In genomic region chr17:7677388-7678067, GRCh38 we compare ENCODE assay signal across 27 cellular contexts. TPM values are rescaled to one million over a fixed set of nuclear protein-coding genes. Genes with fewer than 3 reads are reported as not detected.
DNase-seq lines count a peak whose midpoint lies in the region; ATAC-seq and TF ChIP-seq lines count a peak whose summit lies in the region.
"Had no signal": no experiment of that assay in that cellular context is flagged by ENCODE, and none has a peak within 500 bp of the region (broad histone marks: within the 10 kb centered on the region; RNA-seq: fewer than 3 reads in every experiment).

No MANE protein-coding gene starts in this region.

- no peaks in the 10 kb centered on the region for H3K27me3 ChIP-seq in neural progenitor cell
- H3K27me3 ChIP-seq: BE2C had no signal

- peaks cover 9% of the 10 kb centered on the region for H3K4me1 Mint-ChIP-seq in neural progenitor cell

- H3K9me3 Mint-ChIP-seq in activated naive CD4-positive, alpha-beta T cell treated with anti-CD3 and anti-CD28 coated beads, Interleukin-2, amount 50 U/mL, for 72 hours = peaks cover 0 to 13% of the 10 kb centered on the region in 2 donors
- H3K9me3 Mint-ChIP-seq in neural progenitor cell = peaks cover 8% of the 10 kb centered on the region

- H3K4me3 ChIP-seq in neural progenitor cell = peak overlapping the region; percentile 12
- H3K4me3 ChIP-seq: smooth muscle cell had no signal

- CTCF ChIA-PET in RWPE1 (lab: Yijun Ruan, JAX) = interaction anchor here (1.2 kb wide), 1 partner anchor 45 kb away, joined by 3 read pairs; no protein-coding TSS in a partner anchor

- ATAC-seq in activated naive CD4-positive, alpha-beta T cell treated with anti-CD3 and anti-CD28 coated beads, Interleukin-2, amount 50 U/mL, for 72 hours = no peak
- ATAC-seq in GM18502 (IDR thresholded peaks at IDR 0.05; ENCODE audit: poor library complexity, unreplicated experiment) = no peak
- no peak for ATAC-seq in GM19324 (IDR thresholded peaks at IDR 0.05; ENCODE audit: low FRiP score, unreplicated experiment)
- ATAC-seq: activated CD4-positive, CD25-positive, alpha-beta regulatory T cell treated with anti-CD3 and anti-CD28 coated beads, Interleukin-2, amount 50 U/mL, for 24 hours; activated CD8-positive, alpha-beta T cell treated with anti-CD3 and anti-CD28 coated beads for 36 hours; HCT116; stimulated activated effector memory CD8-positive, alpha-beta T cell treated with anti-CD3 and anti-CD28 coated beads, Interleukin-12 subunit alpha, Interleukin-12 subunit beta, amount 100 ng/mL, for 72 hours had no signal

- peak overlapping the region; percentile 54 for H3K4me2 ChIP-seq in neural progenitor cell
- H3K4me2 ChIP-seq: smooth muscle cell had no signal

- peaks cover 4% of the 10 kb centered on the region for H3K9me3 ChIP-seq in neural progenitor cell (ENCODE audit: low read depth)
- H3K9me3 ChIP-seq: BE2C, Caco-2 had no signal

- no peak overlapping the region for H3K9ac ChIP-seq in neural progenitor cell

- peaks cover 16% of the 10 kb centered on the region for H3K4me1 ChIP-seq in neural progenitor cell
- H3K4me1 ChIP-seq: BE2C, Caco-2 had no signal

- H2AFZ ChIP-seq in neural progenitor cell (replicated peaks) = no peak overlapping the region

- H3K36me3 ChIP-seq in neural progenitor cell = peaks cover 11% of the 10 kb centered on the region

- peaks cover 4% of the 10 kb centered on the region for H3F3A ChIP-seq in neural progenitor cell (ENCODE audit: low read depth)

- peaks cover 19% of the 10 kb centered on the region for H4K20me1 ChIP-seq in neural progenitor cell (ENCODE audit: low read depth)

- peaks cover 12 to 33% of the 10 kb centered on the region in 2 donors for H3K36me3 Mint-ChIP-seq in activated naive CD4-positive, alpha-beta T cell treated with anti-CD3 and anti-CD28 coated beads, Interleukin-2, amount 50 U/mL, for 72 hours
- peaks cover 37% of the 10 kb centered on the region for H3K36me3 Mint-ChIP-seq in neural progenitor cell

- H3K27ac Mint-ChIP-seq in activated naive CD4-positive, alpha-beta T cell treated with anti-CD3 and anti-CD28 coated beads, Interleukin-2, amount 50 U/mL, for 72 hours = peak overlapping the region; percentile 5 to 15
- H3K27ac Mint-ChIP-seq in neural progenitor cell = no peak overlapping the region
- H3K27ac Mint-ChIP-seq: activated CD8-positive, alpha-beta T cell treated with anti-CD3 and anti-CD28 coated beads for 36 hours had no signal

- no peak for TF ChIP-seq CTCF in RWPE1 (conservative IDR thresholded peaks at IDR 0.05; ENCODE audit: low read depth)
- no peak for TF ChIP-seq CTCF in neural progenitor cell (IDR thresholded peaks at IDR 0.05)

- H3K79me2 ChIP-seq in neural progenitor cell (ENCODE audit: low read depth) = peaks cover 58% of the 10 kb centered on the region

- no peak overlapping the region for H3K4me3 Mint-ChIP-seq in neural progenitor cell
- H3K4me3 Mint-ChIP-seq: activated CD8-positive, alpha-beta T cell treated with anti-CD3 and anti-CD28 coated beads for 36 hours; immature natural killer cell; naive B cell; stimulated activated effector memory CD8-positive, alpha-beta T cell treated with anti-CD3 and anti-CD28 coated beads, Interleukin-12 subunit alpha, Interleukin-12 subunit beta, amount 100 ng/mL, for 72 hours had no signal

- no peak for DNase-seq in activated naive CD4-positive, alpha-beta T cell treated with anti-CD3 and anti-CD28 coated beads, Interleukin-2, amount 50 U/mL, for 72 hours (ENCODE audit: low spot score in 2 of 2)
- DNase-seq in activated naive CD4-positive, alpha-beta T cell (lab: John Stamatoyannopoulos, UW) = no peak
- no peak for DNase-seq in RWPE1 (ENCODE audit: low spot score)
- DNase-seq in epidermal melanocyte (ENCODE audit: insufficient read length, low spot score) = peak; percentile 12
- peak; percentile 25 for DNase-seq in neural progenitor cell (ENCODE audit: low spot score)
- no peak for DNase-seq in stimulated activated CD4-positive, alpha-beta T cell treated with anti-CD3 and anti-CD28 coated beads, Interleukin-15, amount 100 ng/mL, for 24 hours
- DNase-seq: activated CD8-positive, alpha-beta T cell treated with anti-CD3 and anti-CD28 coated beads for 36 hours; activated naive CD4-positive, alpha-beta T cell treated with Interleukin-2 at 50 U/mL for 16 hours; activated T-cell treated with anti-CD3 and anti-CD28 coated beads, Interleukin-2, amount 50 U/mL, for 1 hour; anterior cingulate cortex; BE2C; Caco-2; caudate nucleus; DND-41; immature natural killer cell; naive B cell; NCI-H1417 treated with DMSO at 0.1 percent for 48 hours; NCI-H446; retina; SHP77; stimulated activated CD4-positive, alpha-beta T cell treated with anti-CD3 and anti-CD28 coated beads, Interleukin-2, amount 100 ng/mL, for 48 hours had no signal

- H3K27me3 Mint-ChIP-seq in neural progenitor cell (ENCODE audit: insufficient read depth, low read depth) = peaks cover 5% of the 10 kb centered on the region
- H3K27me3 Mint-ChIP-seq: activated CD8-positive, alpha-beta T cell treated with anti-CD3 and anti-CD28 coated beads for 36 hours; naive B cell had no signal

- POLR2A ChIA-PET in RWPE1 (lab: Yijun Ruan, JAX; ENCODE audit: low non-redundant PET) = interaction anchor here (1.1 kb wide), 1 partner anchor 10 kb away, joined by 3 read pairs; the partner anchor contains the start of gene TP53

- H3K27ac ChIP-seq in RWPE1 (0 out of 2 replicates have a peak overlapping the region, but pooled peaks have one; percentile 5), neural progenitor cell (peak overlapping the region; percentile 5)

RNA-seq across cellular contexts. Expression of gene TP53, which starts 9.8 kb away (rescaled TPM):
- total RNA-seq in activated naive CD4-positive, alpha-beta T cell treated with anti-CD3 and anti-CD28 coated beads, Interleukin-2, amount 50 U/mL, for 72 hours = 100 to 1,000 TPM in 1 of 2 donors, 10 to 100 TPM in 1; 78.4 to 147 TPM
- total RNA-seq in neural progenitor cell (ENCODE audit: low replicate concordance) = 54.9 and 69.7 TPM in 2 replicates

RNA-seq across cellular contexts. Expression of gene WRAP53, which starts 10.7 kb away (rescaled TPM):
- total RNA-seq in activated naive CD4-positive, alpha-beta T cell treated with anti-CD3 and anti-CD28 coated beads, Interleukin-2, amount 50 U/mL, for 72 hours = 10 to 100 TPM; 16.4 to 23.5 TPM
- 12.6 and 22.8 TPM in 2 replicates for total RNA-seq in neural progenitor cell (ENCODE audit: low replicate concordance)

RNA-seq across cellular contexts. Expression of gene ATP1B2, which starts 26.8 kb away (rescaled TPM):
- total RNA-seq in activated naive CD4-positive, alpha-beta T cell treated with anti-CD3 and anti-CD28 coated beads, Interleukin-2, amount 50 U/mL, for 72 hours = under 1 TPM in 1 of 2 donors, not detected in 1; 0.25 TPM
- 0.37 and 1.4 TPM in 2 replicates for total RNA-seq in neural progenitor cell (ENCODE audit: low replicate concordance)

RNA-seq across cellular contexts. Expression of gene EFNB3, which starts 27.5 kb away (rescaled TPM):
- total RNA-seq in activated naive CD4-positive, alpha-beta T cell treated with anti-CD3 and anti-CD28 coated beads, Interleukin-2, amount 50 U/mL, for 72 hours = not detected
- total RNA-seq in neural progenitor cell (ENCODE audit: low replicate concordance) = 5.8 and 17.7 TPM in 2 replicates
- total RNA-seq: activated CD8-positive, alpha-beta T cell treated with anti-CD3 and anti-CD28 coated beads for 36 hours had no signal

RNA-seq across cellular contexts. Expression of gene DNAH2, which starts 40.0 kb away (rescaled TPM):
- under 1 TPM; 0.05 to 0.19 TPM for total RNA-seq in activated naive CD4-positive, alpha-beta T cell treated with anti-CD3 and anti-CD28 coated beads, Interleukin-2, amount 50 U/mL, for 72 hours
- 0.09 and 0.28 TPM in 2 replicates for total RNA-seq in neural progenitor cell (ENCODE audit: low replicate concordance)
- total RNA-seq: activated CD8-positive, alpha-beta T cell treated with anti-CD3 and anti-CD28 coated beads for 36 hours; smooth muscle cell had no signal

Comparison
In these comparisons a context has a peak if more than half of its experiments do, and no peak if none do; other contexts are left out.
1. DNase-seq: peak in epidermal melanocyte (single experiment) and neural progenitor cell (single experiment); none in activated naive CD4-positive, alpha-beta T cell treated with anti-CD3 and anti-CD28 coated beads, Interleukin-2, amount 50 U/mL, for 72 hours (0 of 2), activated naive CD4-positive, alpha-beta T cell (0 of 4), RWPE1 (single experiment) and stimulated activated CD4-positive, alpha-beta T cell treated with anti-CD3 and anti-CD28 coated beads, Interleukin-15, amount 100 ng/mL, for 24 hours (single experiment).